In the genomic region with DNA sequence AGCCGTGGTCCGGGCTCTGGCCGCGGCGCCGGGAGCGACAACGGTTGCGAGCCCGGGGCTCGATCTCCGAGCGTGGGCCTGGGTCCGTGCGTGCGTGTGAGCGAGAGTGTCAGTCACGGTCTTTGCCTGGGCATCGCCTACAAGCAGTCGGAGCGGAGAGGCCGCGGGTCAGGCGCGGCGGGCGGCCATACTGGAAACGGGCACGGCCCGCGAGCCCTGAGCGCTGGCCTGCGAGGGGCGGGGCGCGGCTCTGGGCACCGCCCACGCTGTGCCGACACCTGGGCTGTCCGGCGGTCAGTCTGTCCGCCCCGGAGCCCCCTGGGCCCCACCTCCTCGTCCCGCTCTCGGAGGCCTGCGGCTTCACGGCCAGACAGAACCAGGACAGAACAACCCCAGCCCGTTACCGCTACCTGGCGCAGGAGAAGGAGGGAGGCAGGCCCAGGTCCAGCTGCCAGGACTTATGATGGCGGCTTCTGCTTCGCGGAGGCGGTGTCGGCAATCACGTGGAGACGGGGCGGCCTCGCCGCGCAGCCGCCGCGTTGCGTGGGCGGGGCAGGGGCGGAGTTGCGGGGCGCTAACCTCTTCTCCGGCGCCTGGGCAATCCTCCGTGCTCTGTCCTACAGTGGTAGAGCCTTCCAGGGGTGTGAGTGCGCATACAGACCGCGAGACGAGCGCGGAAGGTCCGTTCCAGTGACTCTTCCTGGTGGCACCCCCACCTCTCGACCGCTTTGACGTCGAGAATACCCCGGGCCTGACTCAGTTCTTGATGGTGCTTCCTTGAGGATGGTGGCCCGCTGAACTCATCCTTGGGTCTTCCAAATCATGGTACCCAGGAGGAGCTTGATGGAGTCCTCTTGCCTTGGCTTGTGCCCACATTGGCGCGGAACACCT, we compare ENCODE assay signal across 8 cellular contexts. TPM values are rescaled to one million over a fixed set of nuclear protein-coding genes. Genes with fewer than 3 reads are reported as not detected.
DNase-seq lines count a peak whose midpoint lies in the region; ATAC-seq lines count a peak whose summit lies in the region.

A gene with protein sequence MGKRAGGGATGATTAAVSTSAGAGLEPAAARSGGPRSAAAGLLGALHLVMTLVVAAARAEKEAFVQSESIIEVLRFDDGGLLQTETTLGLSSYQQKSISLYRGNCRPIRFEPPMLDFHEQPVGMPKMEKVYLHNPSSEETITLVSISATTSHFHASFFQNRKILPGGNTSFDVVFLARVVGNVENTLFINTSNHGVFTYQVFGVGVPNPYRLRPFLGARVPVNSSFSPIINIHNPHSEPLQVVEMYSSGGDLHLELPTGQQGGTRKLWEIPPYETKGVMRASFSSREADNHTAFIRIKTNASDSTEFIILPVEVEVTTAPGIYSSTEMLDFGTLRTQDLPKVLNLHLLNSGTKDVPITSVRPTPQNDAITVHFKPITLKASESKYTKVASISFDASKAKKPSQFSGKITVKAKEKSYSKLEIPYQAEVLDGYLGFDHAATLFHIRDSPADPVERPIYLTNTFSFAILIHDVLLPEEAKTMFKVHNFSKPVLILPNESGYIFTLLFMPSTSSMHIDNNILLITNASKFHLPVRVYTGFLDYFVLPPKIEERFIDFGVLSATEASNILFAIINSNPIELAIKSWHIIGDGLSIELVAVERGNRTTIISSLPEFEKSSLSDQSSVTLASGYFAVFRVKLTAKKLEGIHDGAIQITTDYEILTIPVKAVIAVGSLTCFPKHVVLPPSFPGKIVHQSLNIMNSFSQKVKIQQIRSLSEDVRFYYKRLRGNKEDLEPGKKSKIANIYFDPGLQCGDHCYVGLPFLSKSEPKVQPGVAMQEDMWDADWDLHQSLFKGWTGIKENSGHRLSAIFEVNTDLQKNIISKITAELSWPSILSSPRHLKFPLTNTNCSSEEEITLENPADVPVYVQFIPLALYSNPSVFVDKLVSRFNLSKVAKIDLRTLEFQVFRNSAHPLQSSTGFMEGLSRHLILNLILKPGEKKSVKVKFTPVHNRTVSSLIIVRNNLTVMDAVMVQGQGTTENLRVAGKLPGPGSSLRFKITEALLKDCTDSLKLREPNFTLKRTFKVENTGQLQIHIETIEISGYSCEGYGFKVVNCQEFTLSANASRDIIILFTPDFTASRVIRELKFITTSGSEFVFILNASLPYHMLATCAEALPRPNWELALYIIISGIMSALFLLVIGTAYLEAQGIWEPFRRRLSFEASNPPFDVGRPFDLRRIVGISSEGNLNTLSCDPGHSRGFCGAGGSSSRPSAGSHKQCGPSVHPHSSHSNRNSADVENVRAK (N-terminal part only) (minus strand): TSS at position 215 of the 891 bp plus-strand sequence. CDS start 286 bp downstream, outside the sequence.

- POLR2A ChIA-PET in activated CD8-positive, alpha-beta memory T cell treated with anti-CD3 and anti-CD28 coated beads for 36 hours (lab: Charles Lee): interaction anchor here (0.7 kb wide), 1 partner anchor 125 kb away, joined by 5 read pairs; no protein-coding TSS in a partner anchor

- DNase-seq in COLO829 (ENCODE audit: low spot score): peak; percentile 90
- peak; percentile 91 for DNase-seq in HT1080 (ENCODE audit: low read depth)
- DNase-seq in NOMO-1 (lab: John Stamatoyannopoulos, UW; ENCODE audit: unreplicated experiment in 2 of 2): peak; percentile 91 to 97
- DNase-seq in effector CD8-positive, alpha-beta T cell (lab: John Stamatoyannopoulos, UW): peak; percentile 89
- DNase-seq in lung microvascular endothelial cell (ENCODE audit: low read depth in 2 of 2): peak; percentile 95
- DNase-seq in stimulated activated CD4-positive, alpha-beta T cell treated with anti-CD3 and anti-CD28 coated beads, TNF-alpha, amount 100 ng/mL, for 4 hours (ENCODE audit: low read depth in 3 of 3): peak; percentile 93 to 96 (median 95)

- CTCF ChIA-PET in activated CD8-positive, alpha-beta memory T cell treated with anti-CD3 and anti-CD28 coated beads for 36 hours (lab: Charles Lee): interaction anchor here (1.0 kb wide), 1 partner anchor 33 kb away, joined by 3 read pairs; no protein-coding TSS in a partner anchor

- ATAC-seq in GM21360 (IDR thresholded peaks at IDR 0.05; ENCODE audit: unreplicated experiment): peak; percentile 59

RNA-seq across cellular contexts. Expression of the gene that starts here (rescaled TPM):
- 8.9 and 9.7 TPM in 2 replicates for total RNA-seq in HT1080 (2014; rRNA removed; shearing (Covaris generic))
- polyA plus RNA-seq in HT1080 (2015; cell fraction: cytosol; rRNA removed): 12.8 and 20.3 TPM in 2 replicates
- polyA plus RNA-seq in HT1080 (2015; cell fraction: nucleus; rRNA removed): 65.9 and 76.1 TPM in 2 replicates
- 10 to 100 TPM; 34.9 to 37.9 TPM for total RNA-seq in activated CD8-positive, alpha-beta memory T cell treated with anti-CD3 and anti-CD28 coated beads for 36 hours
- total RNA-seq in lung microvascular endothelial cell: 10.0 and 11.7 TPM in 2 replicates

Comparison
In these comparisons a context has a peak if more than half of its experiments do, and no peak if none do; other contexts are left out.
1. Peak in every context shown above with its lines: DNase-seq and ATAC-seq.